In genomic region chr7:159196584-159196983, GRCh38 we compare ENCODE assay signal across 22 cellular contexts. TPM values are rescaled to one million over a fixed set of nuclear protein-coding genes. Genes with fewer than 3 reads are reported as not detected.
A peak's percentile ranks its signal among the peaks of the same experiment; 100 is the strongest.
DNase-seq lines count a peak whose midpoint lies in the region; ATAC-seq and TF ChIP-seq lines count a peak whose summit lies in the region.
"Had no signal": no experiment of that assay in that cellular context is flagged by ENCODE, and none has a peak within 500 bp of the region (broad histone marks: within the 10 kb centered on the region; RNA-seq: fewer than 3 reads in every experiment).

No MANE protein-coding gene starts in this region.

- no peaks in the 10 kb centered on the region for H3K9me3 Mint-ChIP-seq in activated CD8-positive, alpha-beta T cell treated with anti-CD3 and anti-CD28 coated beads for 36 hours
- no peaks in the 10 kb centered on the region for H3K9me3 Mint-ChIP-seq in activated CD8-positive, alpha-beta T cell treated with anti-CD3 and anti-CD28 coated beads, Interleukin-2, amount 10 ng/mL, durations not matched to agents 7 days and 5 days (ENCODE audit: insufficient read depth)
- peaks cover 0 to 1% (median 0%) of the 10 kb centered on the region in 7 donors for H3K9me3 Mint-ChIP-seq in CD4-positive, CD25-positive, alpha-beta regulatory T cell
- no peaks in the 10 kb centered on the region for H3K9me3 Mint-ChIP-seq in naive thymus-derived CD4-positive, alpha-beta T cell
- H3K9me3 Mint-ChIP-seq: activated naive CD4-positive, alpha-beta T cell treated with anti-CD3 and anti-CD28 coated beads, Interleukin-2, amount 50 U/mL, for 24 hours; naive B cell; WTC11 had no signal

- POLR2A ChIA-PET in activated CD8-positive, alpha-beta T cell treated with anti-CD3 and anti-CD28 coated beads for 36 hours (lab: Charles Lee): interaction anchor here (0.6 kb wide), 1 partner anchor 137 kb away, joined by 3 read pairs; no protein-coding TSS in a partner anchor
- POLR2A ChIA-PET in activated CD8-positive, alpha-beta T cell treated with anti-CD3 and anti-CD28 coated beads, Interleukin-2, amount 10 ng/mL, durations not matched to agents 7 days and 5 days (lab: Charles Lee): no interaction called here
- POLR2A ChIA-PET in naive thymus-derived CD4-positive, alpha-beta T cell (lab: Charles Lee): interaction anchor here (1.9 kb wide), 1 partner anchor 11 kb away, joined by 6 read pairs; no protein-coding TSS in a partner anchor

- CTCF ChIA-PET in activated CD8-positive, alpha-beta T cell treated with anti-CD3 and anti-CD28 coated beads for 36 hours (lab: Charles Lee): no interaction called here
- CTCF ChIA-PET in activated CD8-positive, alpha-beta T cell treated with anti-CD3 and anti-CD28 coated beads, Interleukin-2, amount 10 ng/mL, durations not matched to agents 7 days and 5 days (lab: Charles Lee): no interaction called here
- CTCF ChIA-PET in naive thymus-derived CD4-positive, alpha-beta T cell (lab: Charles Lee): no interaction called here

- H3K4me3 Mint-ChIP-seq in activated CD8-positive, alpha-beta T cell treated with anti-CD3 and anti-CD28 coated beads for 36 hours: no peak overlapping the region
- no peak overlapping the region for H3K4me3 Mint-ChIP-seq in activated CD8-positive, alpha-beta T cell treated with anti-CD3 and anti-CD28 coated beads, Interleukin-2, amount 10 ng/mL, durations not matched to agents 7 days and 5 days
- H3K4me3 Mint-ChIP-seq in CD4-positive, CD25-positive, alpha-beta regulatory T cell: peak overlapping the region; percentile 84 to 91 (median 89)
- H3K4me3 Mint-ChIP-seq in T-helper 17 cell: peak overlapping the region; percentile 90
- peak overlapping the region in 8 of 10 donors; percentile 77 to 93 (median 85) for H3K4me3 Mint-ChIP-seq in naive thymus-derived CD4-positive, alpha-beta T cell
- H3K4me3 Mint-ChIP-seq: endodermal cell, WTC11 had no signal

- H3K27me3 Mint-ChIP-seq in activated CD8-positive, alpha-beta T cell treated with anti-CD3 and anti-CD28 coated beads for 36 hours: no peaks in the 10 kb centered on the region
- H3K27me3 Mint-ChIP-seq in activated CD8-positive, alpha-beta T cell treated with anti-CD3 and anti-CD28 coated beads, Interleukin-2, amount 10 ng/mL, durations not matched to agents 7 days and 5 days (ENCODE audit: low read depth): no peaks in the 10 kb centered on the region
- H3K27me3 Mint-ChIP-seq in CD4-positive, CD25-positive, alpha-beta regulatory T cell: no peaks in the 10 kb centered on the region
- no peaks in the 10 kb centered on the region for H3K27me3 Mint-ChIP-seq in T-helper 17 cell
- H3K27me3 Mint-ChIP-seq in naive thymus-derived CD4-positive, alpha-beta T cell: no peaks in the 10 kb centered on the region
- H3K27me3 Mint-ChIP-seq: activated naive CD4-positive, alpha-beta T cell treated with anti-CD3 and anti-CD28 coated beads, Interleukin-2, amount 50 U/mL, for 24 hours had no signal

- H3K9me3 ChIP-seq in CD4-positive, CD25-positive, alpha-beta regulatory T cell (ENCODE audit: control insufficient read depth in 2 of 2, low read length in 2 of 2): no peaks in the 10 kb centered on the region
- H3K9me3 ChIP-seq in T-helper 17 cell (ENCODE audit: control insufficient read depth, low read length, poor library complexity, severe bottlenecking): no peaks in the 10 kb centered on the region
- H3K9me3 ChIP-seq in naive thymus-derived CD4-positive, alpha-beta T cell (ENCODE audit: control insufficient read depth in 2 of 3, low read length in 3 of 3): no peaks in the 10 kb centered on the region
- H3K9me3 ChIP-seq: right lobe of liver, thoracic aorta had no signal

- TF ChIP-seq CTCF in activated CD8-positive, alpha-beta T cell treated with anti-CD3 and anti-CD28 coated beads for 36 hours (IDR thresholded peaks at IDR 0.05): no peak

- H3K36me3 Mint-ChIP-seq in activated CD8-positive, alpha-beta T cell treated with anti-CD3 and anti-CD28 coated beads for 36 hours (ENCODE audit: low read depth): no peaks in the 10 kb centered on the region
- H3K36me3 Mint-ChIP-seq in activated CD8-positive, alpha-beta T cell treated with anti-CD3 and anti-CD28 coated beads, Interleukin-2, amount 10 ng/mL, durations not matched to agents 7 days and 5 days (ENCODE audit: low read depth): no peaks in the 10 kb centered on the region
- no peaks in the 10 kb centered on the region for H3K36me3 Mint-ChIP-seq in CD4-positive, CD25-positive, alpha-beta regulatory T cell
- H3K36me3 Mint-ChIP-seq in T-helper 17 cell (ENCODE audit: low read depth): no peaks in the 10 kb centered on the region
- peaks cover 0 to 1% (median 0%) of the 10 kb centered on the region in 5 donors for H3K36me3 Mint-ChIP-seq in naive thymus-derived CD4-positive, alpha-beta T cell
- H3K36me3 Mint-ChIP-seq: activated naive CD4-positive, alpha-beta T cell treated with anti-CD3 and anti-CD28 coated beads, Interleukin-2, amount 50 U/mL, for 24 hours; CD14-positive monocyte; naive B cell; WTC11 had no signal

- no peaks in the 10 kb centered on the region for H3K36me3 ChIP-seq in CD4-positive, CD25-positive, alpha-beta regulatory T cell (ENCODE audit: control insufficient read depth, insufficient read depth, low read length)
- no peaks in the 10 kb centered on the region for H3K36me3 ChIP-seq in naive thymus-derived CD4-positive, alpha-beta T cell (ENCODE audit: control insufficient read depth in 2 of 3, insufficient read depth in 3 of 3, low read length in 3 of 3)
- H3K36me3 ChIP-seq: right lobe of liver, thoracic aorta had no signal

- intact Hi-C loops in activated CD8-positive, alpha-beta T cell treated with anti-CD3 and anti-CD28 coated beads for 36 hours (cut with micrococcal nuclease): no loop called here
- intact Hi-C loops in naive thymus-derived CD4-positive, alpha-beta T cell (cut with micrococcal nuclease): loop anchor here in 1 of 2 donors (5.0 kb wide), 2 partner anchors 49 to 384 kb away; no protein-coding TSS in a partner anchor

- H3K4me1 ChIP-seq in CD4-positive, CD25-positive, alpha-beta regulatory T cell (ENCODE audit: control insufficient read depth, insufficient read depth, low read length, poor library complexity, severe bottlenecking): peaks cover 52% of the 10 kb centered on the region
- peaks cover 37 to 59% of the 10 kb centered on the region in 2 donors for H3K4me1 ChIP-seq in naive thymus-derived CD4-positive, alpha-beta T cell (ENCODE audit: control insufficient read depth in 2 of 2, insufficient read depth in 2 of 2, low read length in 2 of 2)
- H3K4me1 ChIP-seq: parathyroid adenoma, right lobe of liver had no signal

- H3K4me3 ChIP-seq in CD4-positive, CD25-positive, alpha-beta regulatory T cell (ENCODE audit: low read depth, low read length): peak overlapping the region; percentile 77
- no peak overlapping the region for H3K4me3 ChIP-seq in naive thymus-derived CD4-positive, alpha-beta T cell (ENCODE audit: low read length)
- H3K4me3 ChIP-seq: GM12878, PC-9, right lobe of liver, thoracic aorta had no signal

- no peaks in the 10 kb centered on the region for H3K27me3 ChIP-seq in CD4-positive, CD25-positive, alpha-beta regulatory T cell (ENCODE audit: control insufficient read depth, insufficient read depth, low read length)
- no peaks in the 10 kb centered on the region for H3K27me3 ChIP-seq in naive thymus-derived CD4-positive, alpha-beta T cell (ENCODE audit: control insufficient read depth in 2 of 2, insufficient read depth in 2 of 2, low read length in 2 of 2)
- H3K27me3 ChIP-seq: right lobe of liver had no signal

- H3K27ac ChIP-seq in CD4-positive, CD25-positive, alpha-beta regulatory T cell (ENCODE audit: insufficient read depth, low read length, poor library complexity, severe bottlenecking): peak overlapping the region; percentile 83
- H3K27ac ChIP-seq in naive thymus-derived CD4-positive, alpha-beta T cell (ENCODE audit: low read depth, low read length): no peak overlapping the region
- H3K27ac ChIP-seq: parathyroid adenoma, PC-9, thoracic aorta had no signal

- ATAC-seq in activated CD8-positive, alpha-beta T cell treated with anti-CD3 and anti-CD28 coated beads for 36 hours: no peak
- ATAC-seq in activated CD8-positive, alpha-beta T cell treated with anti-CD3 and anti-CD28 coated beads, Interleukin-2, amount 10 ng/mL, durations not matched to agents 7 days and 5 days: no peak
- no peak for ATAC-seq in CD4-positive, CD25-positive, alpha-beta regulatory T cell (ENCODE audit: low read depth in 2 of 2)
- ATAC-seq in T-helper 17 cell: no peak
- no peak for ATAC-seq in naive thymus-derived CD4-positive, alpha-beta T cell
- ATAC-seq: GM12878 had no signal

- H3K27ac Mint-ChIP-seq in activated CD8-positive, alpha-beta T cell treated with anti-CD3 and anti-CD28 coated beads for 36 hours: peak overlapping the region; percentile 88
- H3K27ac Mint-ChIP-seq in activated CD8-positive, alpha-beta T cell treated with anti-CD3 and anti-CD28 coated beads, Interleukin-2, amount 10 ng/mL, durations not matched to agents 7 days and 5 days: no peak overlapping the region
- H3K27ac Mint-ChIP-seq in CD4-positive, CD25-positive, alpha-beta regulatory T cell: peak overlapping the region; percentile 98
- peak overlapping the region; percentile 95 for H3K27ac Mint-ChIP-seq in T-helper 17 cell
- peak overlapping the region; percentile 1 to 98 (median 86) for H3K27ac Mint-ChIP-seq in naive thymus-derived CD4-positive, alpha-beta T cell
- H3K27ac Mint-ChIP-seq: endodermal cell, WTC11 had no signal

- DNase-seq in activated CD8-positive, alpha-beta T cell treated with anti-CD3 and anti-CD28 coated beads for 36 hours: no peak
- no peak for DNase-seq in activated CD8-positive, alpha-beta T cell treated with anti-CD3 and anti-CD28 coated beads, Interleukin-2, amount 10 ng/mL, durations not matched to agents 7 days and 5 days
- DNase-seq in CD4-positive, CD25-positive, alpha-beta regulatory T cell: no peak
- DNase-seq in T-helper 17 cell (no peak), NOMO-1 treated with dmso at 0.1 percent for 144 hours (lab: John Stamatoyannopoulos, UW; ENCODE audit: unreplicated experiment) (no peak), NCI-H82 (lab: John Stamatoyannopoulos, UW) (no peak), kidney glomerular epithelial cell (lab: John Stamatoyannopoulos, UW) (no peak)
- no peak for DNase-seq in naive thymus-derived CD4-positive, alpha-beta T cell
- DNase-seq: mesenchymal stem cell, naive B cell, NCI-H1048, PC-9, right lobe of liver, SIG-M5 had no signal

- peaks cover 31% of the 10 kb centered on the region for H3K4me1 Mint-ChIP-seq in activated CD8-positive, alpha-beta T cell treated with anti-CD3 and anti-CD28 coated beads for 36 hours (ENCODE audit: low read depth)
- peaks cover 33% of the 10 kb centered on the region for H3K4me1 Mint-ChIP-seq in activated CD8-positive, alpha-beta T cell treated with anti-CD3 and anti-CD28 coated beads, Interleukin-2, amount 10 ng/mL, durations not matched to agents 7 days and 5 days (ENCODE audit: low read depth)
- H3K4me1 Mint-ChIP-seq in CD4-positive, CD25-positive, alpha-beta regulatory T cell: peaks cover 27 to 74% (median 46%) of the 10 kb centered on the region in 4 donors
- peaks cover 38% of the 10 kb centered on the region for H3K4me1 Mint-ChIP-seq in T-helper 17 cell
- H3K4me1 Mint-ChIP-seq in naive thymus-derived CD4-positive, alpha-beta T cell: peaks cover 24 to 54% (median 46%) of the 10 kb centered on the region in 7 donors

RNA-seq across cellular contexts. Expression of gene VIPR2, which starts 51.9 kb away (rescaled TPM):
- under 1 TPM in 1 of 2 experiments, not detected in 1; 0.09 TPM for total RNA-seq in activated CD8-positive, alpha-beta T cell treated with anti-CD3 and anti-CD28 coated beads for 36 hours
- not detected for total RNA-seq in activated CD8-positive, alpha-beta T cell treated with anti-CD3 and anti-CD28 coated beads, Interleukin-2, amount 10 ng/mL, durations not matched to agents 7 days and 5 days
- total RNA-seq in CD4-positive, CD25-positive, alpha-beta regulatory T cell: not detected
- not detected for polyA plus RNA-seq in CD4-positive, CD25-positive, alpha-beta regulatory T cell
- total RNA-seq in T-helper 17 cell: not detected
- 1 to 10 TPM in 1 of 5 experiments, under 1 TPM in 2, not detected in 2; 0.27 to 1.3 (median 0.98) TPM for total RNA-seq in naive thymus-derived CD4-positive, alpha-beta T cell
- not detected for polyA plus RNA-seq in naive thymus-derived CD4-positive, alpha-beta T cell
- total RNA-seq: glomerular endothelial cell, GM12878, PC-9 had no signal
- polyA plus RNA-seq: CD14-positive monocyte, GM12878 had no signal

Comparison
In these comparisons a context has a peak if more than half of its experiments do, and no peak if none do; other contexts are left out.
1. H3K4me3 Mint-ChIP-seq: peak in CD4-positive, CD25-positive, alpha-beta regulatory T cell (4 of 4), T-helper 17 cell (single experiment) and naive thymus-derived CD4-positive, alpha-beta T cell (8 of 10); none in activated CD8-positive, alpha-beta T cell treated with anti-CD3 and anti-CD28 coated beads for 36 hours (single experiment) and activated CD8-positive, alpha-beta T cell treated with anti-CD3 and anti-CD28 coated beads, Interleukin-2, amount 10 ng/mL, durations not matched to agents 7 days and 5 days (single experiment).